In genomic region chr10:122181055-122181732, GRCh38 we compare ENCODE assay signal across 14 cellular contexts.
DNase-seq lines count a peak whose midpoint lies in the region; FAIRE-seq and TF ChIP-seq lines count a peak whose summit lies in the region.
"Had no signal": no experiment of that assay in that cellular context is flagged by ENCODE, and none has a peak within 500 bp of the region (broad histone marks: within the 10 kb centered on the region; RNA-seq: fewer than 3 reads in every experiment).

No MANE protein-coding gene starts in this region.

- no peak for FAIRE-seq in bronchial epithelial cell (lab: Jason Lieb, UNC)
- FAIRE-seq: islet of Langerhans had no signal

- TF ChIP-seq POLR2A in stomach (IDR thresholded peaks at IDR 0.05) (no peak), erythroblast (IDR thresholded peaks at IDR 0.05; ENCODE audit: low read length) (no peak)

- WGBS in HUES64: 73% methylated on average over 5 of the region's 5 CpGs
- 65 to 79% (median 75%) methylated on average over 5 of the region's 5 CpGs for WGBS in stomach, 5 donors

- no peak overlapping the region for H3K4me3 ChIP-seq in HUES64 (ENCODE audit: low read length)
- H3K4me3 ChIP-seq in bronchial epithelial cell (ENCODE audit: low read depth, low read length): no peak overlapping the region
- H3K4me3 ChIP-seq in osteoblast (ENCODE audit: insufficient read depth, low read length): no peak overlapping the region
- no peak overlapping the region for H3K4me3 ChIP-seq in stomach
- H3K4me3 ChIP-seq: spleen had no signal

- H3K9me3 ChIP-seq in HUES64 (ENCODE audit: insufficient read depth, low read depth, low read length) (no peaks in the 10 kb centered on the region), osteoblast (ENCODE audit: low read depth, low read length) (no peaks in the 10 kb centered on the region), stomach (no peaks in the 10 kb centered on the region)
- H3K9me3 ChIP-seq: spleen had no signal

- H3K4me1 ChIP-seq in HUES64 (ENCODE audit: insufficient read depth, low read length): peaks cover 69% of the 10 kb centered on the region
- peaks cover 40% of the 10 kb centered on the region for H3K4me1 ChIP-seq in osteoblast (ENCODE audit: insufficient read depth, low read length)
- H3K4me1 ChIP-seq in stomach: peaks cover 9 to 36% (median 27%) of the 10 kb centered on the region in 4 donors
- H3K4me1 ChIP-seq: spleen had no signal

- H3K36me3 ChIP-seq in HUES64 (ENCODE audit: insufficient read depth, low read length) (no peaks in the 10 kb centered on the region), bronchial epithelial cell (ENCODE audit: control insufficient read depth, insufficient read depth, low read length) (peaks cover 2% of the 10 kb centered on the region), osteoblast (ENCODE audit: insufficient read depth, low read length) (no peaks in the 10 kb centered on the region), stomach (peaks cover 0 to 5% (median 0%) of the 10 kb centered on the region in 4 donors)
- H3K36me3 ChIP-seq: spleen had no signal

- intact Hi-C loops in stomach (cut with DNase I; ENCODE audit: low total_unique reads): no loop called here

- no peak overlapping the region for H3K9ac ChIP-seq in HUES64 (ENCODE audit: low read depth, low read length)

- DNase-seq in Ammon's horn (ENCODE audit: low spot score): peak; percentile 65
- peak; percentile 36 for DNase-seq in bronchial epithelial cell (ENCODE audit: low read depth)
- DNase-seq in kidney tubule cell (ENCODE audit: low spot score): peak; percentile 61
- no peak for DNase-seq in osteoblast (ENCODE audit: insufficient read length, low spot score, missing footprints)
- DNase-seq in activated gamma-delta T cell (lab: John Stamatoyannopoulos, UW): no peak
- no peak for DNase-seq in stomach
- no peak for DNase-seq in erythroblast (lab: John Stamatoyannopoulos, UW)
- DNase-seq: activated CD4-positive, alpha-beta T cell treated with anti-CD3 and anti-CD28 coated beads, Interleukin-2, amount 50 U/mL, for 48 hours; activated naive CD4-positive, alpha-beta T cell treated with anti-CD3 and anti-CD28 coated beads, Interleukin-2, amount 50 U/mL, for 16 hours; natural killer cell; T-helper 1 cell had no signal

- peaks cover 4% of the 10 kb centered on the region for H3K79me2 ChIP-seq in osteoblast (ENCODE audit: insufficient read depth, low read length)

- H3K4me2 ChIP-seq in osteoblast (ENCODE audit: insufficient read depth, low read length): no peak overlapping the region

- peak overlapping the region; percentile 85; the same call in 1 of the 2 replicates for H3K27ac ChIP-seq in HUES64 (ENCODE audit: low read depth, low read length)
- no peak overlapping the region for H3K27ac ChIP-seq in osteoblast (ENCODE audit: low read depth, low read length)
- H3K27ac ChIP-seq in stomach: peak overlapping the region in 1 of 5 donors; percentile 37
- H3K27ac ChIP-seq: spleen had no signal

- H3K27me3 ChIP-seq in HUES64 (ENCODE audit: insufficient read depth, low read length) (no peaks in the 10 kb centered on the region), bronchial epithelial cell (ENCODE audit: control insufficient read depth, insufficient read depth, low read length) (no peaks in the 10 kb centered on the region), osteoblast (ENCODE audit: insufficient read depth, low read length) (no peaks in the 10 kb centered on the region), stomach (no peaks in the 10 kb centered on the region)

- TF ChIP-seq EP300 in stomach (IDR thresholded peaks at IDR 0.05): no peak

- no peak overlapping the region for H2AFZ ChIP-seq in osteoblast (ENCODE audit: low read length)

- TF ChIP-seq CTCF in bronchial epithelial cell (IDR thresholded peaks at IDR 0.05; ENCODE audit: insufficient read depth, low read length, severe bottlenecking) (no peak), osteoblast (IDR thresholded peaks at IDR 0.05; ENCODE audit: extremely low read depth, low read depth, low read length) (no peak), stomach (IDR thresholded peaks at IDR 0.05) (no peak)

- no peaks in the 10 kb centered on the region for H4K20me1 ChIP-seq in osteoblast (ENCODE audit: insufficient read depth, low read length)

Comparison
In these comparisons a context has a peak if more than half of its experiments do, and no peak if none do; other contexts are left out.
1. DNase-seq: peak in Ammon's horn (single experiment), bronchial epithelial cell (single experiment) and kidney tubule cell (single experiment); none in osteoblast (single experiment), activated gamma-delta T cell (single experiment), stomach (single experiment) and erythroblast (0 of 2).